ENCODE assay signal across 8 cellular contexts in the genomic region with DNA sequence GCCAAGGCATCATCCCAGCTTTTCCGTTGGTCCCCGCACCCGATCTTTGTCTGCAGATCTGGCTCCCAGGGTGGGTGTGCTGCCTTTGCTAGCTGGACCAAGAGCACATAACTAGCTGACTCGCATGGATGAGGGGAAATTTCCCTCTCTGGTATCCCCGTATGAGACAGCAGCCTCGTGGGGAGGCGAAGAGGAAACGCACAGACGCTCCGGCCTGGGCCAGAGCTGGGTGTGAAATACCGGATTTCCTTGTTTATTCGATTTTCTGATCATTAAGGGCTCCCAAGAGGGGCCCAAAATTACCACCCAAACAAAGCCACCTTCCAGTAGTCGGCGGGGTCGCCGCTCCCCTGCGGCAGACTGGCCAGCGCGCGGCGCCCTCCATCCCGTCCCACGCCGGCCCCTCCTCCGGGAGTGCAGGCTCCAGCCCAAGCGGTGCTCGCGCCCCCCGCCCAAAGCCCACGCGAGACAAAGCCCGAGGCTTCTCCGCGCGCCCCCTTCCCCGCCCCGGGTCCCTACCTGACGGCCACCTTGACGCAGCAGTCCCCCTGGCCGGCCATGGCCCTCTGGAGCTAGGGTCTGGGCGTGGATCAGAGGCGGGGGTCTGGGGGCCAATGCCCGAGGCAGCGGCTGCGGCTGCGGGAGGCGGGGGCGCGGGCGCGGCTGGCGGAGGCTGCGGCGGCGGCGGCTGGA. TPM values are rescaled to one million over a fixed set of nuclear protein-coding genes. Genes with fewer than 3 reads are reported as not detected.
A peak's percentile ranks its signal among the peaks of the same experiment; 100 is the strongest.
DNase-seq lines count a peak whose midpoint lies in the region; ATAC-seq and TF ChIP-seq lines count a peak whose summit lies in the region.

No MANE protein-coding gene starts in this region.

- peaks cover 3% of the 10 kb centered on the region; the same call in 1 of the 2 replicates for H4K20me1 ChIP-seq in DOHH2 (ENCODE audit: control insufficient read depth, insufficient read depth, low read depth, low read length)

- H3K27ac ChIP-seq in DOHH2 (ENCODE audit: low read depth, low read length), result peak overlapping the region; percentile 95
- peak overlapping the region; percentile 90 for H3K27ac ChIP-seq in KOPT-K1 (ENCODE audit: low read depth, low read length, poor library complexity, severe bottlenecking)
- peak overlapping the region in 1 of 2 donors; percentile 7 for H3K27ac ChIP-seq in right atrium auricular region
- H3K27ac ChIP-seq in skeletal muscle tissue (ENCODE audit: low read depth, low read length), result no peak overlapping the region
- no peak overlapping the region for H3K27ac ChIP-seq in foreskin keratinocyte

- H3K36me3 ChIP-seq in DOHH2 (ENCODE audit: control insufficient read depth, low read length), result peaks cover 4% of the 10 kb centered on the region; the same call in 1 of the 2 replicates
- no peaks in the 10 kb centered on the region for H3K36me3 ChIP-seq in KOPT-K1 (ENCODE audit: insufficient read depth, low read length)
- no peaks in the 10 kb centered on the region for H3K36me3 ChIP-seq in right atrium auricular region
- H3K36me3 ChIP-seq in skeletal muscle tissue (ENCODE audit: control insufficient read depth in 3 of 3, insufficient read depth in 3 of 3, low read length in 3 of 3), result no peaks in the 10 kb centered on the region

- H3K9me3 ChIP-seq in DOHH2 (ENCODE audit: control insufficient read depth, insufficient read depth, low read length), result no peaks in the 10 kb centered on the region
- no peaks in the 10 kb centered on the region for H3K9me3 ChIP-seq in KOPT-K1 (ENCODE audit: insufficient read depth, low read length, poor library complexity, severe bottlenecking)
- H3K9me3 ChIP-seq in right atrium auricular region, result no peaks in the 10 kb centered on the region
- H3K9me3 ChIP-seq in skeletal muscle tissue (ENCODE audit: control insufficient read depth in 3 of 3, low read length in 3 of 3), result no peaks in the 10 kb centered on the region

- no peaks in the 10 kb centered on the region for H3K9me2 ChIP-seq in DOHH2 (replicated peaks; ENCODE audit: control insufficient read depth, low read length)

- DNase-seq in activated effector memory CD4-positive, alpha-beta T cell treated with anti-CD3 and anti-CD28 coated beads, Interleukin-2, amount 50 U/mL, for 16 hours, result peak; percentile 81
- DNase-seq in right atrium auricular region (ENCODE audit: low spot score) (no peak), foreskin keratinocyte (no peak), T1000 (lab: John Stamatoyannopoulos, UW) (no peak)

- H3F3A ChIP-seq in DOHH2 (ENCODE audit: control insufficient read depth, insufficient read depth), result peaks cover 15% of the 10 kb centered on the region

- H3K4me2 ChIP-seq in DOHH2 (ENCODE audit: low read length), result peak overlapping the region; percentile 98

- no peak for ATAC-seq in foreskin keratinocyte
- ATAC-seq in HG02571 (IDR thresholded peaks at IDR 0.05; ENCODE audit: unreplicated experiment), result no peak

- no peaks in the 10 kb centered on the region for H3K27me3 ChIP-seq in DOHH2 (ENCODE audit: control insufficient read depth, low read length)
- H3K27me3 ChIP-seq in right atrium auricular region, result no peaks in the 10 kb centered on the region
- peaks cover 4 to 20% (median 6%) of the 10 kb centered on the region in 3 donors for H3K27me3 ChIP-seq in skeletal muscle tissue (ENCODE audit: control insufficient read depth in 3 of 3, insufficient read depth in 3 of 3, low read length in 3 of 3)
- H3K27me3 ChIP-seq in foreskin keratinocyte, result peaks cover 32% of the 10 kb centered on the region

- TF ChIP-seq CTCF in DOHH2 (IDR thresholded peaks at IDR 0.05; ENCODE audit: low read depth, low read length, poor library complexity, severe bottlenecking) (peak; percentile 25), right atrium auricular region (IDR thresholded peaks at IDR 0.05) (no peak), foreskin keratinocyte (conservative IDR thresholded peaks at IDR 0.05) (no peak)

- H3K9ac ChIP-seq in skeletal muscle tissue (ENCODE audit: low read depth in 1 of 3, low read length in 3 of 3), result peak overlapping the region in 2 of 3 donors; percentile 23 to 40

- H3K4me1 ChIP-seq in DOHH2 (ENCODE audit: control insufficient read depth, low read length), result peaks cover 92% of the 10 kb centered on the region
- H3K4me1 ChIP-seq in right atrium auricular region, result peaks cover 4 to 41% of the 10 kb centered on the region in 2 donors
- H3K4me1 ChIP-seq in skeletal muscle tissue (ENCODE audit: control insufficient read depth in 3 of 3, insufficient read depth in 3 of 3, low read length in 3 of 3), result peaks cover 16 to 37% (median 20%) of the 10 kb centered on the region in 3 donors
- peaks cover 8% of the 10 kb centered on the region for H3K4me1 ChIP-seq in foreskin keratinocyte

- peak overlapping the region; percentile 84 for H3K4me3 ChIP-seq in DOHH2 (ENCODE audit: low read length)
- peak overlapping the region; percentile 42 to 61 for H3K4me3 ChIP-seq in right atrium auricular region
- peak overlapping the region; percentile 1 to 29 (median 29) for H3K4me3 ChIP-seq in skeletal muscle tissue (ENCODE audit: low read length in 3 of 3)

- H3K79me2 ChIP-seq in DOHH2 (ENCODE audit: control insufficient read depth, low read length), result peaks cover 38% of the 10 kb centered on the region

RNA-seq across cellular contexts. Expression of a gene that starts 0.5 kb away (rescaled TPM):
- 1 to 10 TPM in 1 of 2 donors, under 1 TPM in 1; 0.48 to 1.5 TPM for total RNA-seq in right atrium auricular region
- total RNA-seq in skeletal muscle tissue, result 1.0 TPM
- total RNA-seq in foreskin keratinocyte, result 0.63 and 1.1 TPM in 2 replicates
- 0.14 and 0.28 TPM in 2 replicates for polyA plus RNA-seq in foreskin keratinocyte

Comparison
In these comparisons a context has a peak if more than half of its experiments do, and no peak if none do; other contexts are left out.
1. H3K27ac ChIP-seq: peak in DOHH2 (single experiment) and KOPT-K1 (single experiment); none in skeletal muscle tissue (single experiment) and foreskin keratinocyte (single experiment).
2. H3K4me3 ChIP-seq: peak in every context shown above with its lines; median percentile 84 in DOHH2; 52 in right atrium auricular region; 29 in skeletal muscle tissue.